Comparison of ENCODE assay signal across 22 cellular contexts in the genomic region with DNA sequence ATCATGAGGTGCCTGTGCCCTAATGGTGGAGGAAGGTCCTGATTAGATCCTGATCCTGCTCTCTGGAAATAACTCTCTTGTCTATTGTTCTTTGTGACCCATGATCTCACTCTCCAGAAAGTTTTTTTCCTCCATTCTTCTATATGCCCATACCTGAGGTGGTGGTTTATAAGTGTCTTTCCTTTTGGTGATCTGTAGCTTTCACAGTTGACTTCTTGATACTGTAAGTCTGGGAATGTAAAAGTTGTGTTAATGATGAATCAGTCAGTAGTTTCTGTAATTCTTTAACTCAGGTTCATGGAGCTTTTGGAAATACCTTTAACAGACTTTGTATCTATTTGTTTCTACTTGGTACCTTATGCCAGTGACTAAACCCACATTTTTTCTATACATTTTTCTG.
DNase-seq lines count a peak whose midpoint lies in the region; ATAC-seq, FAIRE-seq and TF ChIP-seq lines count a peak whose summit lies in the region.
"Had no signal": no experiment of that assay in that cellular context is flagged by ENCODE, and none has a peak within 500 bp of the region (broad histone marks: within the 10 kb centered on the region; RNA-seq: fewer than 3 reads in every experiment).

No MANE protein-coding gene starts in this region.

- H3K36me3 Mint-ChIP-seq in nephron (ENCODE audit: low read depth): no peaks in the 10 kb centered on the region
- H3K36me3 Mint-ChIP-seq: CD4-positive, alpha-beta memory T cell had no signal

- TF ChIP-seq CTCF in nephron (IDR thresholded peaks at IDR 0.05; ENCODE audit: unreplicated experiment in 3 of 3): no peak

- FAIRE-seq in RCC 7860 (lab: Jason Lieb, UNC): no peak
- FAIRE-seq: A549, GM12891, GM18507, H54 had no signal

- H3K27me3 Mint-ChIP-seq in nephron (ENCODE audit: low read depth): no peaks in the 10 kb centered on the region
- H3K27me3 Mint-ChIP-seq: CD4-positive, alpha-beta memory T cell had no signal

- no peak for ATAC-seq in SK-N-SH treated with all-trans-retinoic acid at 6 μM for 48 hours
- ATAC-seq: A549 had no signal

- H3K9me3 Mint-ChIP-seq in nephron: no peaks in the 10 kb centered on the region
- H3K9me3 Mint-ChIP-seq: HFFc6 had no signal

- H3K27ac Mint-ChIP-seq in nephron: peak overlapping the region; percentile 62 to 88 (median 79)
- H3K27ac Mint-ChIP-seq: CD4-positive, alpha-beta memory T cell; HFFc6 had no signal

- H3K4me3 Mint-ChIP-seq in nephron: no peak overlapping the region
- H3K4me3 Mint-ChIP-seq: CD4-positive, alpha-beta memory T cell; HFFc6 had no signal

- DNase-seq in RCC 7860 (ENCODE audit: low spot score): peak; percentile 31
- DNase-seq in glomerular visceral epithelial cell (ENCODE audit: extremely low spot score): peak; percentile 15
- peak; percentile 56 for DNase-seq in kidney glomerular epithelial cell (lab: John Stamatoyannopoulos, UW)
- no peak for DNase-seq in stimulated activated CD4-positive, alpha-beta T cell treated with anti-CD3 and anti-CD28 coated beads, Interleukin-1b, Interleukin-23, amount 100 ng/mL, for 48 hours
- no peak for DNase-seq in NK-92 treated with Interleukin-12 subunit alpha and Interleukin-12 subunit beta, amount 100 ng/mL, for 24 hours (lab: John Stamatoyannopoulos, UW)
- DNase-seq: 8988T; ACHN; C1 segment of cervical spinal cord; Calu3; CD4-positive, alpha-beta memory T cell; COR-L47; DMS53; DMS79 treated with DMSO at 0.1 percent for 48 hours; GF-D8; GOT3; HFFc6 had no signal

- H3K4me1 Mint-ChIP-seq in nephron: no peaks in the 10 kb centered on the region
- H3K4me1 Mint-ChIP-seq: CD4-positive, alpha-beta memory T cell had no signal

TF ChIP-seq in SK-N-SH treated with all-trans-retinoic acid at 6 μM for 48 hours, 23 proteins besides CTCF, POLR2A, EP300 and RAD21:
- TF ChIP-seq GLIS3 (CRISPR knock-in tag; IDR thresholded peaks at IDR 0.05): no peak
- TF ChIP-seq ZC3H10 (CRISPR knock-in tag; IDR thresholded peaks at IDR 0.05): no peak
- no peak for TF ChIP-seq BACH2 (CRISPR knock-in tag; IDR thresholded peaks at IDR 0.05; ENCODE audit: borderline replicate concordance)
- no peak for TF ChIP-seq OSR1 (CRISPR knock-in tag; IDR thresholded peaks at IDR 0.05)
- no peak for TF ChIP-seq ZNF70 (CRISPR knock-in tag; IDR thresholded peaks at IDR 0.05)
- TF ChIP-seq ESRRG (CRISPR knock-in tag; IDR thresholded peaks at IDR 0.05): no peak
- no peak for TF ChIP-seq CSRNP3 (CRISPR knock-in tag; IDR thresholded peaks at IDR 0.05)
- TF ChIP-seq ZNF565 (CRISPR knock-in tag; conservative IDR thresholded peaks at IDR 0.05; ENCODE audit: low read depth): no peak
- TF ChIP-seq, protein P1, sequence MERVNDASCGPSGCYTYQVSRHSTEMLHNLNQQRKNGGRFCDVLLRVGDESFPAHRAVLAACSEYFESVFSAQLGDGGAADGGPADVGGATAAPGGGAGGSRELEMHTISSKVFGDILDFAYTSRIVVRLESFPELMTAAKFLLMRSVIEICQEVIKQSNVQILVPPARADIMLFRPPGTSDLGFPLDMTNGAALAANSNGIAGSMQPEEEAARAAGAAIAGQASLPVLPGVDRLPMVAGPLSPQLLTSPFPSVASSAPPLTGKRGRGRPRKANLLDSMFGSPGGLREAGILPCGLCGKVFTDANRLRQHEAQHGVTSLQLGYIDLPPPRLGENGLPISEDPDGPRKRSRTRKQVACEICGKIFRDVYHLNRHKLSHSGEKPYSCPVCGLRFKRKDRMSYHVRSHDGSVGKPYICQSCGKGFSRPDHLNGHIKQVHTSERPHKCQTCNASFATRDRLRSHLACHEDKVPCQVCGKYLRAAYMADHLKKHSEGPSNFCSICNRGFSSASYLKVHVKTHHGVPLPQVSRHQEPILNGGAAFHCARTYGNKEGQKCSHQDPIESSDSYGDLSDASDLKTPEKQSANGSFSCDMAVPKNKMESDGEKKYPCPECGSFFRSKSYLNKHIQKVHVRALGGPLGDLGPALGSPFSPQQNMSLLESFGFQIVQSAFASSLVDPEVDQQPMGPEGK (CRISPR knock-in tag; IDR thresholded peaks at IDR 0.05; ENCODE audit: borderline replicate concordance): no peak
- no peak for TF ChIP-seq POU6F1 (CRISPR knock-in tag; IDR thresholded peaks at IDR 0.05; ENCODE audit: borderline replicate concordance, low read depth)
- TF ChIP-seq CSDC2 (CRISPR knock-in tag; IDR thresholded peaks at IDR 0.05): no peak

Comparison
In these comparisons a context has a peak if more than half of its experiments do, and no peak if none do; other contexts are left out.
1. DNase-seq: peak in RCC 7860 (single experiment), glomerular visceral epithelial cell (single experiment) and kidney glomerular epithelial cell (single experiment); none in stimulated activated CD4-positive, alpha-beta T cell treated with anti-CD3 and anti-CD28 coated beads, Interleukin-1b, Interleukin-23, amount 100 ng/mL, for 48 hours (single experiment) and NK-92 treated with Interleukin-12 subunit alpha and Interleukin-12 subunit beta, amount 100 ng/mL, for 24 hours (single experiment).